Comparison of ENCODE assay signal across 12 cellular contexts in genomic region chr11:108591893-108592292, GRCh38. TPM values are rescaled to one million over a fixed set of nuclear protein-coding genes. Genes with fewer than 3 reads are reported as not detected.
DNase-seq lines count a peak whose midpoint lies in the region; ATAC-seq and TF ChIP-seq lines count a peak whose summit lies in the region.
"Had no signal": no experiment of that assay in that cellular context is flagged by ENCODE, and none has a peak within 500 bp of the region (broad histone marks: within the 10 kb centered on the region; RNA-seq: fewer than 3 reads in every experiment).

No MANE protein-coding gene starts in this region.

- no peak overlapping the region for H3K27ac Mint-ChIP-seq in activated naive CD8-positive, alpha-beta T cell
- no peak overlapping the region for H3K27ac Mint-ChIP-seq in activated naive CD8-positive, alpha-beta T cell treated with anti-CD3 and anti-CD28 coated beads for 36 hours
- no peak overlapping the region for H3K27ac Mint-ChIP-seq in activated naive CD8-positive, alpha-beta T cell treated with anti-CD3 and anti-CD28 coated beads, Interleukin-2, amount 10 ng/mL, durations not matched to agents 7 days and 5 days

- H3K9me3 ChIP-seq in upper lobe of left lung = no peaks in the 10 kb centered on the region
- H3K9me3 ChIP-seq in right atrium auricular region = no peaks in the 10 kb centered on the region
- H3K9me3 ChIP-seq: uterus had no signal

- H3K36me3 Mint-ChIP-seq in activated naive CD8-positive, alpha-beta T cell = peaks cover 2% of the 10 kb centered on the region
- peaks cover 5% of the 10 kb centered on the region for H3K36me3 Mint-ChIP-seq in activated naive CD8-positive, alpha-beta T cell treated with anti-CD3 and anti-CD28 coated beads for 36 hours
- H3K36me3 Mint-ChIP-seq in activated naive CD8-positive, alpha-beta T cell treated with anti-CD3 and anti-CD28 coated beads, Interleukin-2, amount 10 ng/mL, durations not matched to agents 7 days and 5 days = peaks cover 6% of the 10 kb centered on the region

- H3K36me3 ChIP-seq in upper lobe of left lung = no peaks in the 10 kb centered on the region
- no peaks in the 10 kb centered on the region for H3K36me3 ChIP-seq in right atrium auricular region
- H3K36me3 ChIP-seq: uterus had no signal

- no peak for TF ChIP-seq POLR2A in upper lobe of left lung (IDR thresholded peaks at IDR 0.05)

- H3K4me1 ChIP-seq in upper lobe of left lung (peaks cover 3 to 23% (median 11%) of the 10 kb centered on the region in 4 donors), right atrium auricular region (peaks cover 0 to 7% of the 10 kb centered on the region in 2 donors)
- H3K4me1 ChIP-seq: uterus had no signal

- H3K27ac ChIP-seq in upper lobe of left lung = peak overlapping the region in 1 of 4 donors; percentile 88
- H3K27ac ChIP-seq in right atrium auricular region = no peak overlapping the region
- H3K27ac ChIP-seq: uterus had no signal

- POLR2A ChIA-PET in activated naive CD8-positive, alpha-beta T cell treated with anti-CD3 and anti-CD28 coated beads, Interleukin-2, amount 10 ng/mL, durations not matched to agents 7 days and 5 days (lab: Charles Lee) = no interaction called here

- no peak for TF ChIP-seq EP300 in upper lobe of left lung (IDR thresholded peaks at IDR 0.05)

- DNase-seq in activated naive CD8-positive, alpha-beta T cell treated with anti-CD3 and anti-CD28 coated beads for 36 hours = no peak
- DNase-seq in activated naive CD8-positive, alpha-beta T cell treated with anti-CD3 and anti-CD28 coated beads, Interleukin-2, amount 10 ng/mL, durations not matched to agents 7 days and 5 days = no peak
- DNase-seq in left colon (peak; percentile 75 to 81), upper lobe of left lung (peak in 1 of 2 donors; percentile 26), hippocampal formation (lab: John Stamatoyannopoulos, UW) (no peak), right atrium auricular region (ENCODE audit: low spot score) (no peak), NCI-H345 treated with DMSO at 0.1 percent for 48 hours (lab: John Stamatoyannopoulos, UW; ENCODE audit: unreplicated experiment) (no peak)
- DNase-seq: activated CD4-positive, CD25-positive, alpha-beta regulatory T cell treated with anti-CD3 and anti-CD28 coated beads, Interleukin-2, amount 50 U/mL, for 72 hours; NCI-H1092 treated with DMSO at 0.1 percent for 48 hours; NCI-H69; uterus had no signal

- H3K27me3 ChIP-seq in upper lobe of left lung (no peaks in the 10 kb centered on the region), right atrium auricular region (no peaks in the 10 kb centered on the region)
- H3K27me3 ChIP-seq: uterus had no signal

- no peaks in the 10 kb centered on the region for H3K27me3 Mint-ChIP-seq in activated naive CD8-positive, alpha-beta T cell
- peaks cover 7% of the 10 kb centered on the region for H3K27me3 Mint-ChIP-seq in activated naive CD8-positive, alpha-beta T cell treated with anti-CD3 and anti-CD28 coated beads for 36 hours
- H3K27me3 Mint-ChIP-seq in activated naive CD8-positive, alpha-beta T cell treated with anti-CD3 and anti-CD28 coated beads, Interleukin-2, amount 10 ng/mL, durations not matched to agents 7 days and 5 days = peaks cover 34% of the 10 kb centered on the region

- H3K4me1 Mint-ChIP-seq in activated naive CD8-positive, alpha-beta T cell (ENCODE audit: low read depth) = peaks cover 17% of the 10 kb centered on the region
- H3K4me1 Mint-ChIP-seq in activated naive CD8-positive, alpha-beta T cell treated with anti-CD3 and anti-CD28 coated beads for 36 hours = peaks cover 19% of the 10 kb centered on the region
- H3K4me1 Mint-ChIP-seq in activated naive CD8-positive, alpha-beta T cell treated with anti-CD3 and anti-CD28 coated beads, Interleukin-2, amount 10 ng/mL, durations not matched to agents 7 days and 5 days = peaks cover 15% of the 10 kb centered on the region

- TF ChIP-seq CTCF in upper lobe of left lung (IDR thresholded peaks at IDR 0.05) (no peak), right atrium auricular region (IDR thresholded peaks at IDR 0.05) (no peak)

- H3K4me3 ChIP-seq in upper lobe of left lung = peak overlapping the region in 3 of 4 donors; percentile 67 to 80 (median 75)
- no peak overlapping the region for H3K4me3 ChIP-seq in right atrium auricular region

- peak overlapping the region; percentile 98 for H3K4me3 Mint-ChIP-seq in activated naive CD8-positive, alpha-beta T cell
- no peak overlapping the region for H3K4me3 Mint-ChIP-seq in activated naive CD8-positive, alpha-beta T cell treated with anti-CD3 and anti-CD28 coated beads for 36 hours
- peak overlapping the region; percentile 98 for H3K4me3 Mint-ChIP-seq in activated naive CD8-positive, alpha-beta T cell treated with anti-CD3 and anti-CD28 coated beads, Interleukin-2, amount 10 ng/mL, durations not matched to agents 7 days and 5 days

- intact Hi-C loops in left colon (cut with DNase I, micrococcal nuclease) = no loop called here

- ATAC-seq in activated naive CD8-positive, alpha-beta T cell treated with anti-CD3 and anti-CD28 coated beads, Interleukin-2, amount 10 ng/mL, durations not matched to agents 7 days and 5 days (ENCODE audit: low read depth) = no peak
- peak; percentile 49 for ATAC-seq in left colon
- ATAC-seq in upper lobe of left lung (ENCODE audit: low FRiP score in 2 of 2) = no peak

- 58 to 73% methylated on average over 4 of the region's 4 CpGs for WGBS in upper lobe of left lung, 2 donors

- H3K9me3 Mint-ChIP-seq in activated naive CD8-positive, alpha-beta T cell (ENCODE audit: low read depth) = no peaks in the 10 kb centered on the region
- no peaks in the 10 kb centered on the region for H3K9me3 Mint-ChIP-seq in activated naive CD8-positive, alpha-beta T cell treated with anti-CD3 and anti-CD28 coated beads for 36 hours
- H3K9me3 Mint-ChIP-seq in activated naive CD8-positive, alpha-beta T cell treated with anti-CD3 and anti-CD28 coated beads, Interleukin-2, amount 10 ng/mL, durations not matched to agents 7 days and 5 days = no peaks in the 10 kb centered on the region

RNA-seq across cellular contexts. Expression of gene EXPH5, which starts 1.7 kb away (rescaled TPM):
- total RNA-seq in activated naive CD8-positive, alpha-beta T cell treated with anti-CD3 and anti-CD28 coated beads for 36 hours = 1 to 10 TPM; 2.5 to 3.1 TPM
- total RNA-seq in activated naive CD8-positive, alpha-beta T cell treated with anti-CD3 and anti-CD28 coated beads, Interleukin-2, amount 10 ng/mL, durations not matched to agents 7 days and 5 days = 1 to 10 TPM; 2.5 to 3.7 TPM
- total RNA-seq in left colon (10 to 100 TPM; 42.2 to 51.8 TPM), upper lobe of left lung (10 to 100 TPM; 12.8 to 47.0 (median 28.3) TPM), right atrium auricular region (1 to 10 TPM; 1.4 to 2.8 TPM)

Comparison
In these comparisons a context has a peak if more than half of its experiments do, and no peak if none do; other contexts are left out.
1. DNase-seq: peak in left colon (2 of 2); none in activated naive CD8-positive, alpha-beta T cell treated with anti-CD3 and anti-CD28 coated beads for 36 hours (single experiment), activated naive CD8-positive, alpha-beta T cell treated with anti-CD3 and anti-CD28 coated beads, Interleukin-2, amount 10 ng/mL, durations not matched to agents 7 days and 5 days (single experiment), hippocampal formation (0 of 2), right atrium auricular region (single experiment) and NCI-H345 treated with DMSO at 0.1 percent for 48 hours (single experiment).
2. H3K4me3 ChIP-seq: peak in upper lobe of left lung (3 of 4); none in right atrium auricular region (0 of 2).